1 cellular context compared by ENCODE assay signal in the genomic region with DNA sequence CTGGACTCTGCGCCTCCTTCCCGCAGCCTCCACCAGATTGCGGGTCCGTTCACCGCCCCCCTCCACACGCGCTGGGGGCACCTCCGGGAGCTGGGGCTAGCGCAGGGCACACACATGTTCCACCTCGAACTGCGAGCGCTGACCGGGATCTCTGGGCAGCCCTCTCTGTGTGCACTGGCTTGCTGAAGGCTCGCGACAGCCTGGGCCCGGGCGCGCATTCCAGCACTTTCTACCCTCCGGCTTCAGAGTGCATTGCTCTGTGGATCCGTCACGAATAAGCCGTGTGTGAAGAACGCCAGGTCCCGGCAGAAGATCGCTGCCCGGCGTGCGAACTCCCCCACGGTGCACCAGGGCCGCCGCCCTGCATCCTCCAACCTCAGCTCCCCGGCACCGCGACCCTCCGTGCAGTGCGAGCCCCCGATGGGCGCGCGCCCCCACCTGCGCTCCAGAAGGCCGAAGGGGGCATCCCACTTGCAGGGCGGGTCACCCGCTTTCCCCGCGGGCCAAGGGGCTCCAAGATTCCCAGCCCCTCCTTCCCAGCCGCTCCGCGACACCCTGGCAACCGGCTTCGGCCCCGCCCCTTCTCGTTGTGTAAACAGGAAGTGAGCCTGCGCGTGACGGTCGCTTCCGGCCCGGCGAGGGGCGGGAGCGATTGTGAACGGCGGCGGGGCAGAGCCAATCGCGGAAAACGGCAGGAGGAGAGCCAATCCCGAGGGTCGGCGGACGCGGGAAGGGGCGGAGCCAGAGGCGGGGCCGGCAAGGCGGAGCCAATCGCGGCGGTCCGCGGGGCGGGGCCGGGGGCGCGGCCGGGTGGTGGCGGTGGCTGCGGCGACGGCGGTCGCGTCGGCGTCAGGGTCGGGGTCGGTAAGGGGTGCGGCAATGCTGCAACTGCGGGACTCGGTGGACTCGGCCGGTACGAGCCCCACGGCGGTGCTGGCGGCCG.
TF ChIP-seq lines count a peak whose summit lies in the region.

A gene (plus strand): TSS at position 822 of the 943 bp plus-strand sequence. CDS start 58 bp downstream, at position 880.

TF ChIP-seq in HEK293, 187 proteins besides CTCF, POLR2A, EP300 and RAD21 (continued from another document and continues in another):
- TF ChIP-seq, protein P1, sequence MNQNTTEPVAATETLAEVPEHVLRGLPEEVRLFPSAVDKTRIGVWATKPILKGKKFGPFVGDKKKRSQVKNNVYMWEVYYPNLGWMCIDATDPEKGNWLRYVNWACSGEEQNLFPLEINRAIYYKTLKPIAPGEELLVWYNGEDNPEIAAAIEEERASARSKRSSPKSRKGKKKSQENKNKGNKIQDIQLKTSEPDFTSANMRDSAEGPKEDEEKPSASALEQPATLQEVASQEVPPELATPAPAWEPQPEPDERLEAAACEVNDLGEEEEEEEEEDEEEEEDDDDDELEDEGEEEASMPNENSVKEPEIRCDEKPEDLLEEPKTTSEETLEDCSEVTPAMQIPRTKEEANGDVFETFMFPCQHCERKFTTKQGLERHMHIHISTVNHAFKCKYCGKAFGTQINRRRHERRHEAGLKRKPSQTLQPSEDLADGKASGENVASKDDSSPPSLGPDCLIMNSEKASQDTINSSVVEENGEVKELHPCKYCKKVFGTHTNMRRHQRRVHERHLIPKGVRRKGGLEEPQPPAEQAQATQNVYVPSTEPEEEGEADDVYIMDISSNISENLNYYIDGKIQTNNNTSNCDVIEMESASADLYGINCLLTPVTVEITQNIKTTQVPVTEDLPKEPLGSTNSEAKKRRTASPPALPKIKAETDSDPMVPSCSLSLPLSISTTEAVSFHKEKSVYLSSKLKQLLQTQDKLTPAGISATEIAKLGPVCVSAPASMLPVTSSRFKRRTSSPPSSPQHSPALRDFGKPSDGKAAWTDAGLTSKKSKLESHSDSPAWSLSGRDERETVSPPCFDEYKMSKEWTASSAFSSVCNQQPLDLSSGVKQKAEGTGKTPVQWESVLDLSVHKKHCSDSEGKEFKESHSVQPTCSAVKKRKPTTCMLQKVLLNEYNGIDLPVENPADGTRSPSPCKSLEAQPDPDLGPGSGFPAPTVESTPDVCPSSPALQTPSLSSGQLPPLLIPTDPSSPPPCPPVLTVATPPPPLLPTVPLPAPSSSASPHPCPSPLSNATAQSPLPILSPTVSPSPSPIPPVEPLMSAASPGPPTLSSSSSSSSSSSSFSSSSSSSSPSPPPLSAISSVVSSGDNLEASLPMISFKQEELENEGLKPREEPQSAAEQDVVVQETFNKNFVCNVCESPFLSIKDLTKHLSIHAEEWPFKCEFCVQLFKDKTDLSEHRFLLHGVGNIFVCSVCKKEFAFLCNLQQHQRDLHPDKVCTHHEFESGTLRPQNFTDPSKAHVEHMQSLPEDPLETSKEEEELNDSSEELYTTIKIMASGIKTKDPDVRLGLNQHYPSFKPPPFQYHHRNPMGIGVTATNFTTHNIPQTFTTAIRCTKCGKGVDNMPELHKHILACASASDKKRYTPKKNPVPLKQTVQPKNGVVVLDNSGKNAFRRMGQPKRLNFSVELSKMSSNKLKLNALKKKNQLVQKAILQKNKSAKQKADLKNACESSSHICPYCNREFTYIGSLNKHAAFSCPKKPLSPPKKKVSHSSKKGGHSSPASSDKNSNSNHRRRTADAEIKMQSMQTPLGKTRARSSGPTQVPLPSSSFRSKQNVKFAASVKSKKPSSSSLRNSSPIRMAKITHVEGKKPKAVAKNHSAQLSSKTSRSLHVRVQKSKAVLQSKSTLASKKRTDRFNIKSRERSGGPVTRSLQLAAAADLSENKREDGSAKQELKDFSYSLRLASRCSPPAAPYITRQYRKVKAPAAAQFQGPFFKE (tag by site-specific recombination; IDR thresholded peaks at IDR 0.05; ENCODE audit: borderline replicate concordance) = no peak
- TF ChIP-seq, protein P2, sequence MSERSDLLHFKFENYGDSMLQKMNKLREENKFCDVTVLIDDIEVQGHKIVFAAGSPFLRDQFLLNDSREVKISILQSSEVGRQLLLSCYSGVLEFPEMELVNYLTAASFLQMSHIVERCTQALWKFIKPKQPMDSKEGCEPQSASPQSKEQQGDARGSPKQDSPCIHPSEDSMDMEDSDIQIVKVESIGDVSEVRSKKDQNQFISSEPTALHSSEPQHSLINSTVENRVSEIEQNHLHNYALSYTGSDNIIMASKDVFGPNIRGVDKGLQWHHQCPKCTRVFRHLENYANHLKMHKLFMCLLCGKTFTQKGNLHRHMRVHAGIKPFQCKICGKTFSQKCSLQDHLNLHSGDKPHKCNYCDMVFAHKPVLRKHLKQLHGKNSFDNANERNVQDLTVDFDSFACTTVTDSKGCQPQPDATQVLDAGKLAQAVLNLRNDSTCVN (tag by site-specific recombination; optimal IDR thresholded peaks at IDR 0.05) = peak; percentile 90
- TF ChIP-seq, protein P3, sequence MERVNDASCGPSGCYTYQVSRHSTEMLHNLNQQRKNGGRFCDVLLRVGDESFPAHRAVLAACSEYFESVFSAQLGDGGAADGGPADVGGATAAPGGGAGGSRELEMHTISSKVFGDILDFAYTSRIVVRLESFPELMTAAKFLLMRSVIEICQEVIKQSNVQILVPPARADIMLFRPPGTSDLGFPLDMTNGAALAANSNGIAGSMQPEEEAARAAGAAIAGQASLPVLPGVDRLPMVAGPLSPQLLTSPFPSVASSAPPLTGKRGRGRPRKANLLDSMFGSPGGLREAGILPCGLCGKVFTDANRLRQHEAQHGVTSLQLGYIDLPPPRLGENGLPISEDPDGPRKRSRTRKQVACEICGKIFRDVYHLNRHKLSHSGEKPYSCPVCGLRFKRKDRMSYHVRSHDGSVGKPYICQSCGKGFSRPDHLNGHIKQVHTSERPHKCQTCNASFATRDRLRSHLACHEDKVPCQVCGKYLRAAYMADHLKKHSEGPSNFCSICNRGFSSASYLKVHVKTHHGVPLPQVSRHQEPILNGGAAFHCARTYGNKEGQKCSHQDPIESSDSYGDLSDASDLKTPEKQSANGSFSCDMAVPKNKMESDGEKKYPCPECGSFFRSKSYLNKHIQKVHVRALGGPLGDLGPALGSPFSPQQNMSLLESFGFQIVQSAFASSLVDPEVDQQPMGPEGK (tag by site-specific recombination; IDR thresholded peaks at IDR 0.05) = peak; percentile 88
- TF ChIP-seq ZBTB8A (tag by site-specific recombination; IDR thresholded peaks at IDR 0.05) (peak; percentile 40; the same call in 1 of the 2 replicates), ZNF146 (tag by site-specific recombination; IDR thresholded peaks at IDR 0.05) (no peak), ZNF791 (tag by site-specific recombination; IDR thresholded peaks at IDR 0.05) (no peak), SCRT2 (tag by site-specific recombination; IDR thresholded peaks at IDR 0.05) (no peak), GLIS2 (tag by site-specific recombination; IDR thresholded peaks at IDR 0.05) (peak; percentile 84), ZNF266 (tag by site-specific recombination; IDR thresholded peaks at IDR 0.05; ENCODE audit: low read depth) (no peak), KLF10 (tag by site-specific recombination; IDR thresholded peaks at IDR 0.05) (peak; percentile 76), WT1 (tag by site-specific recombination; IDR thresholded peaks at IDR 0.05) (no peak), MYNN (tag by site-specific recombination; IDR thresholded peaks at IDR 0.05; ENCODE audit: borderline replicate concordance) (no peak), SETDB1 (IDR thresholded peaks at IDR 0.05; ENCODE audit: insufficient read length, low read length) (no peak), ZNF660 (tag by site-specific recombination; IDR thresholded peaks at IDR 0.05) (no peak), ZNF558 (tag by site-specific recombination; IDR thresholded peaks at IDR 0.05) (no peak), KLF1 (tag by site-specific recombination; IDR thresholded peaks at IDR 0.05) (peak; percentile 58), ZNF10 (tag by site-specific recombination; IDR thresholded peaks at IDR 0.05) (no peak), ZNF610 (tag by site-specific recombination; IDR thresholded peaks at IDR 0.05; ENCODE audit: borderline replicate concordance) (peak; percentile 86; the same call in 1 of the 2 replicates), MZF1 (tag by site-specific recombination; IDR thresholded peaks at IDR 0.05; ENCODE audit: borderline replicate concordance) (no peak), ZNF311 (tag by site-specific recombination; IDR thresholded peaks at IDR 0.05; ENCODE audit: borderline replicate concordance) (no peak), ZNF830 (tag by site-specific recombination; IDR thresholded peaks at IDR 0.05; ENCODE audit: low read depth) (no peak), ZNF174 (tag by site-specific recombination; IDR thresholded peaks at IDR 0.05) (no peak), ZNF302 (tag by site-specific recombination; IDR thresholded peaks at IDR 0.05; ENCODE audit: low read depth) (no peak), ZNF776 (tag by site-specific recombination; IDR thresholded peaks at IDR 0.05; ENCODE audit: borderline replicate concordance) (no peak), ZFP41 (tag by site-specific recombination; IDR thresholded peaks at IDR 0.05; ENCODE audit: borderline replicate concordance) (no peak), ZNF596 (tag by site-specific recombination; IDR thresholded peaks at IDR 0.05) (no peak), ZNF473 (tag by site-specific recombination; IDR thresholded peaks at IDR 0.05) (no peak), ZNF24 (tag by site-specific recombination; IDR thresholded peaks at IDR 0.05) (no peak), KLF8 (tag by site-specific recombination; IDR thresholded peaks at IDR 0.05) (peak; percentile 80), BCL11B (tag by site-specific recombination; IDR thresholded peaks at IDR 0.05; ENCODE audit: low read depth) (no peak; the same call in 1 of the 2 replicates), HOXD13 (CRISPR knock-in tag; IDR thresholded peaks at IDR 0.05; ENCODE audit: borderline replicate concordance) (no peak)
- TF ChIP-seq, protein P4, sequence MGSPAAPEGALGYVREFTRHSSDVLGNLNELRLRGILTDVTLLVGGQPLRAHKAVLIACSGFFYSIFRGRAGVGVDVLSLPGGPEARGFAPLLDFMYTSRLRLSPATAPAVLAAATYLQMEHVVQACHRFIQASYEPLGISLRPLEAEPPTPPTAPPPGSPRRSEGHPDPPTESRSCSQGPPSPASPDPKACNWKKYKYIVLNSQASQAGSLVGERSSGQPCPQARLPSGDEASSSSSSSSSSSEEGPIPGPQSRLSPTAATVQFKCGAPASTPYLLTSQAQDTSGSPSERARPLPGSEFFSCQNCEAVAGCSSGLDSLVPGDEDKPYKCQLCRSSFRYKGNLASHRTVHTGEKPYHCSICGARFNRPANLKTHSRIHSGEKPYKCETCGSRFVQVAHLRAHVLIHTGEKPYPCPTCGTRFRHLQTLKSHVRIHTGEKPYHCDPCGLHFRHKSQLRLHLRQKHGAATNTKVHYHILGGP (tag by site-specific recombination; IDR thresholded peaks at IDR 0.05) = no peak
- TF ChIP-seq, protein P5, sequence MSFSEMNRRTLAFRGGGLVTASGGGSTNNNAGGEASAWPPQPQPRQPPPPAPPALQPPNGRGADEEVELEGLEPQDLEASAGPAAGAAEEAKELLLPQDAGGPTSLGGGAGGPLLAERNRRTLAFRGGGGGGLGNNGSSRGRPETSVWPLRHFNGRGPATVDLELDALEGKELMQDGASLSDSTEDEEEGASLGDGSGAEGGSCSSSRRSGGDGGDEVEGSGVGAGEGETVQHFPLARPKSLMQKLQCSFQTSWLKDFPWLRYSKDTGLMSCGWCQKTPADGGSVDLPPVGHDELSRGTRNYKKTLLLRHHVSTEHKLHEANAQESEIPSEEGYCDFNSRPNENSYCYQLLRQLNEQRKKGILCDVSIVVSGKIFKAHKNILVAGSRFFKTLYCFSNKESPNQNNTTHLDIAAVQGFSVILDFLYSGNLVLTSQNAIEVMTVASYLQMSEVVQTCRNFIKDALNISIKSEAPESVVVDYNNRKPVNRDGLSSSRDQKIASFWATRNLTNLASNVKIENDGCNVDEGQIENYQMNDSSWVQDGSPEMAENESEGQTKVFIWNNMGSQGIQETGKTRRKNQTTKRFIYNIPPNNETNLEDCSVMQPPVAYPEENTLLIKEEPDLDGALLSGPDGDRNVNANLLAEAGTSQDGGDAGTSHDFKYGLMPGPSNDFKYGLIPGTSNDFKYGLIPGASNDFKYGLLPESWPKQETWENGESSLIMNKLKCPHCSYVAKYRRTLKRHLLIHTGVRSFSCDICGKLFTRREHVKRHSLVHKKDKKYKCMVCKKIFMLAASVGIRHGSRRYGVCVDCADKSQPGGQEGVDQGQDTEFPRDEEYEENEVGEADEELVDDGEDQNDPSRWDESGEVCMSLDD (tag by site-specific recombination; IDR thresholded peaks at IDR 0.05) = no peak
- TF ChIP-seq, protein P6, sequence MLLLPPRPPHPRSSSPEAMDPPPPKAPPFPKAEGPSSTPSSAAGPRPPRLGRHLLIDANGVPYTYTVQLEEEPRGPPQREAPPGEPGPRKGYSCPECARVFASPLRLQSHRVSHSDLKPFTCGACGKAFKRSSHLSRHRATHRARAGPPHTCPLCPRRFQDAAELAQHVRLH (tag by site-specific recombination; IDR thresholded peaks at IDR 0.05) = peak; percentile 56; the same call in 1 of the 2 replicates
- TF ChIP-seq, protein P7, sequence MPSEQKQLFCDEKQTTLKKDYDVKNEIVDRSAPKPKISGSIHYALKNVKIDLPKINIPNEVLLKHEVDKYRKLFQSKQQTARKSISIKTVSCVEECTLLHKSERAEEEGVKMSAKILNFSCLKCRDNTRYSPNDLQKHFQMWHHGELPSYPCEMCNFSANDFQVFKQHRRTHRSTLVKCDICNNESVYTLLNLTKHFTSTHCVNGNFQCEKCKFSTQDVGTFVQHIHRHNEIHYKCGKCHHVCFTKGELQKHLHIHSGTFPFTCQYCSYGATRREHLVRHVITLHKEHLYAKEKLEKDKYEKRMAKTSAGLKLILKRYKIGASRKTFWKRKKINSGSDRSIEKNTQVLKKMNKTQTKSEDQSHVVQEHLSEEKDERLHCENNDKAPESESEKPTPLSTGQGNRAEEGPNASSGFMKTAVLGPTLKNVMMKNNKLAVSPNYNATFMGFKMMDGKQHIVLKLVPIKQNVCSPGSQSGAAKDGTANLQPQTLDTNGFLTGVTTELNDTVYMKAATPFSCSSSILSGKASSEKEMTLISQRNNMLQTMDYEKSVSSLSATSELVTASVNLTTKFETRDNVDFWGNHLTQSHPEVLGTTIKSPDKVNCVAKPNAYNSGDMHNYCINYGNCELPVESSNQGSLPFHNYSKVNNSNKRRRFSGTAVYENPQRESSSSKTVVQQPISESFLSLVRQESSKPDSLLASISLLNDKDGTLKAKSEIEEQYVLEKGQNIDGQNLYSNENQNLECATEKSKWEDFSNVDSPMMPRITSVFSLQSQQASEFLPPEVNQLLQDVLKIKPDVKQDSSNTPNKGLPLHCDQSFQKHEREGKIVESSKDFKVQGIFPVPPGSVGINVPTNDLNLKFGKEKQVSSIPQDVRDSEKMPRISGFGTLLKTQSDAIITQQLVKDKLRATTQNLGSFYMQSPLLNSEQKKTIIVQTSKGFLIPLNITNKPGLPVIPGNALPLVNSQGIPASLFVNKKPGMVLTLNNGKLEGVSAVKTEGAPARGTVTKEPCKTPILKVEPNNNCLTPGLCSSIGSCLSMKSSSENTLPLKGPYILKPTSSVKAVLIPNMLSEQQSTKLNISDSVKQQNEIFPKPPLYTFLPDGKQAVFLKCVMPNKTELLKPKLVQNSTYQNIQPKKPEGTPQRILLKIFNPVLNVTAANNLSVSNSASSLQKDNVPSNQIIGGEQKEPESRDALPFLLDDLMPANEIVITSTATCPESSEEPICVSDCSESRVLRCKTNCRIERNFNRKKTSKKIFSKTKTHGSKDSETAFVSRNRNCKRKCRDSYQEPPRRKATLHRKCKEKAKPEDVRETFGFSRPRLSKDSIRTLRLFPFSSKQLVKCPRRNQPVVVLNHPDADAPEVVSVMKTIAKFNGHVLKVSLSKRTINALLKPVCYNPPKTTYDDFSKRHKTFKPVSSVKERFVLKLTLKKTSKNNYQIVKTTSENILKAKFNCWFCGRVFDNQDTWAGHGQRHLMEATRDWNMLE (tag by site-specific recombination; conservative IDR thresholded peaks at IDR 0.05; ENCODE audit: low read depth) = 0 out of 2 replicates have a peak, but pooled peaks have one; percentile 39
